23 cellular contexts compared by ENCODE assay signal in the genomic region with DNA sequence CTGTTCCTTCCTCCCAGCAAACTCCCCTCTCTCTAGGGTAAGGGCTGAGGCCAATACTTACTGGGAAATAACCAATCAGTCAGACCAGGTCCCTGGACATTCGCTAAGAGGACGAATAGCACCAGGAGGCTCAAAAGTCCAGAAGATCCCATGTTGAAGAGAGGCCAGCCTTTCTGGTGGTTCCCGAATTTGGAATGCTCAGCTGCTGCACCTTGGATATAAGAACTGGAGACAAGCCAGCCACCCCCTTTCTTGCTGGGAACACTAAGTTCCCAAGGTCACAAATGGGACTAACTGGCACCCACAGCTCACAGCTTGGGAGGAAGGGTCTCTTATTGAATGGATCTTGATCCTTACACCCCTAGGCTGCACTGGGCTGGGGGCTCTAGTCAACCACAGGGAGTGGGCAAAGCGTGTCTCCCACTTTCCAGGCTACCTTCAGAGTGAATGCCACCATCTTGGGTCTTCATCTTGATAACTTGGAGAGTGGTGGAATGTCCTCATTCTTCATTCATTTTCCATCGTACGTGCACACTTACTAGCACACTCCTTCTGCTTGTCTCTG. TPM values are rescaled to one million over a fixed set of nuclear protein-coding genes. Genes with fewer than 3 reads are reported as not detected.
DNase-seq lines count a peak whose midpoint lies in the region; ATAC-seq and TF ChIP-seq lines count a peak whose summit lies in the region.
"Had no signal": no experiment of that assay in that cellular context is flagged by ENCODE, and none has a peak within 500 bp of the region (broad histone marks: within the 10 kb centered on the region; RNA-seq: fewer than 3 reads in every experiment).

A gene (minus strand): TSS at position 196 of the 565 bp plus-strand sequence. CDS start 44 bp downstream, at position 152.

- H3K4me3 Mint-ChIP-seq in nephron progenitor cell (no peak within 1 kb of the TSS), type B pancreatic cell (no peak within 1 kb of the TSS)
- H3K4me3 Mint-ChIP-seq: CD4-positive, alpha-beta T cell; CD8-positive, alpha-beta memory T cell; HFFc6 had no signal

- TF ChIP-seq POLR2A in esophagus muscularis mucosa (IDR thresholded peaks at IDR 0.05; ENCODE audit: low read depth): no peak

- H3K27me3 Mint-ChIP-seq in nephron progenitor cell (ENCODE audit: low read depth, poor library complexity): peaks cover 25% of the 10 kb centered on the region
- peaks cover 64% of the 10 kb centered on the region for H3K27me3 Mint-ChIP-seq in type B pancreatic cell

- no peaks in the 10 kb centered on the region for H3K79me2 ChIP-seq in Loucy (ENCODE audit: insufficient read depth, low read length)

- no peak within 1 kb of the TSS for H3K9ac ChIP-seq in Loucy (ENCODE audit: low read depth, low read length, poor library complexity, severe bottlenecking)
- H3K9ac ChIP-seq: BLaER1 treated with 17β-estradiol and CSF1 and Interleukin-3, amounts not matched to agents 10 nM and 100 nM; GM23248 had no signal

- no peak for TF ChIP-seq EP300 in esophagus muscularis mucosa (IDR thresholded peaks at IDR 0.05)

- H3K4me1 Mint-ChIP-seq in nephron progenitor cell: no peaks in the 10 kb centered on the region
- H3K4me1 Mint-ChIP-seq in type B pancreatic cell (ENCODE audit: unreplicated experiment): no peaks in the 10 kb centered on the region
- H3K4me1 Mint-ChIP-seq: CD14-positive monocyte; CD8-positive, alpha-beta memory T cell had no signal

- no peaks in the 10 kb centered on the region for H3F3A ChIP-seq in Loucy (ENCODE audit: low read depth)

- H4K20me1 ChIP-seq in Loucy (ENCODE audit: insufficient read depth, low read length, poor library complexity, severe bottlenecking): no peaks in the 10 kb centered on the region
- H4K20me1 ChIP-seq: BLaER1 treated with 17β-estradiol and CSF1 and Interleukin-3, amounts not matched to agents 10 nM and 100 nM had no signal

- POLR2A ChIA-PET in GM10248 (lab: Yijun Ruan, JAX): no interaction called here

- H3K36me3 ChIP-seq in Loucy (ENCODE audit: insufficient read depth, low read length): no peaks in the 10 kb centered on the region
- H3K36me3 ChIP-seq in esophagus muscularis mucosa: no peaks in the 10 kb centered on the region
- H3K36me3 ChIP-seq: BE2C; BLaER1 treated with 17β-estradiol and CSF1 and Interleukin-3, amounts not matched to agents 10 nM and 100 nM; HAP-1 had no signal

- TF ChIP-seq CTCF in Loucy (conservative IDR thresholded peaks at IDR 0.05; ENCODE audit: low read length) (no peak), esophagus muscularis mucosa (IDR thresholded peaks at IDR 0.05) (no peak), nephron progenitor cell (IDR thresholded peaks at IDR 0.05) (no peak), type B pancreatic cell (conservative IDR thresholded peaks at IDR 0.05) (no peak), GM10248 (IDR thresholded peaks at IDR 0.05; ENCODE audit: control extremely low read depth, extremely low read depth, low read depth, missing control alignments) (no peak)

- H3K9me3 Mint-ChIP-seq in nephron progenitor cell: no peaks in the 10 kb centered on the region
- peaks cover 5% of the 10 kb centered on the region for H3K9me3 Mint-ChIP-seq in type B pancreatic cell
- H3K9me3 Mint-ChIP-seq: HFFc6 had no signal

- CTCF ChIA-PET in GM10248 (lab: Yijun Ruan, JAX): no interaction called here

- peak; percentile 83 for DNase-seq in esophagus muscularis mucosa (ENCODE audit: extremely low spot score)
- DNase-seq in nephron progenitor cell: no peak
- no peak for DNase-seq in type B pancreatic cell (ENCODE audit: extremely low spot score, unreplicated experiment)
- no peak for DNase-seq in NCI-H1417 (lab: John Stamatoyannopoulos, UW)
- no peak for DNase-seq in GM10248 (ENCODE audit: extremely low spot score)
- DNase-seq: 8988T; ACHN; AML-193; BE2C; CD4-positive, alpha-beta T cell; CD8-positive, alpha-beta memory T cell; DMS 273 treated with DMSO at 0.1 percent for 48 hours; DMS79; EL; GDM1; HFFc6 had no signal

- no peaks in the 10 kb centered on the region for H3K9me2 ChIP-seq in Loucy (replicated peaks; ENCODE audit: low read depth, low read length)

- no peaks in the 10 kb centered on the region for H3K27me3 ChIP-seq in Loucy (ENCODE audit: insufficient read depth, low read length, poor library complexity, severe bottlenecking)
- peaks cover 0 to 7% (median 0%) of the 10 kb centered on the region in 4 donors for H3K27me3 ChIP-seq in esophagus muscularis mucosa
- H3K27me3 ChIP-seq: BE2C; BLaER1 treated with 17β-estradiol and CSF1 and Interleukin-3, amounts not matched to agents 10 nM and 100 nM had no signal

- no peak within 1 kb of the TSS for H3K4me3 ChIP-seq in Loucy (ENCODE audit: low read length, poor library complexity, severe bottlenecking)
- no peak within 1 kb of the TSS for H3K4me3 ChIP-seq in esophagus muscularis mucosa
- H3K4me3 ChIP-seq: A549; BLaER1 treated with 17β-estradiol and CSF1 and Interleukin-3, amounts not matched to agents 10 nM and 100 nM; GM23248; HAP-1 had no signal

- H2AFZ ChIP-seq in Loucy (ENCODE audit: low read length): peak within 1 kb of the TSS; percentile 0; the same call in 1 of the 2 replicates
- H2AFZ ChIP-seq: GM23248 had no signal

- H3K9me3 ChIP-seq in Loucy (ENCODE audit: insufficient read depth, low read depth, low read length): no peaks in the 10 kb centered on the region
- H3K9me3 ChIP-seq in esophagus muscularis mucosa: peaks cover 0 to 5% (median 0%) of the 10 kb centered on the region in 4 donors
- H3K9me3 ChIP-seq: A549, BE2C, HAP-1 had no signal

- H3K36me3 Mint-ChIP-seq in nephron progenitor cell (ENCODE audit: low read depth): no peaks in the 10 kb centered on the region
- peaks cover 4% of the 10 kb centered on the region for H3K36me3 Mint-ChIP-seq in type B pancreatic cell
- H3K36me3 Mint-ChIP-seq: CD14-positive monocyte; CD8-positive, alpha-beta memory T cell had no signal

- H3K4me1 ChIP-seq in Loucy (ENCODE audit: insufficient read depth, low read length, poor library complexity, severe bottlenecking) (no peaks in the 10 kb centered on the region), esophagus muscularis mucosa (no peaks in the 10 kb centered on the region)
- H3K4me1 ChIP-seq: A549; BE2C; BLaER1 treated with 17β-estradiol and CSF1 and Interleukin-3, amounts not matched to agents 10 nM and 100 nM; HAP-1 had no signal

- peak within 1 kb of the TSS; percentile 26 for H3K27ac Mint-ChIP-seq in nephron progenitor cell
- H3K27ac Mint-ChIP-seq in type B pancreatic cell: peak within 1 kb of the TSS; percentile 57
- H3K27ac Mint-ChIP-seq: CD4-positive, alpha-beta T cell; CD8-positive, alpha-beta memory T cell; HFFc6 had no signal

- WGBS in esophagus muscularis mucosa: 85% methylated on average over 4 of the region's 6 CpGs

- intact Hi-C loops in esophagus muscularis mucosa (cut with DNase I): loop anchor here (5.0 kb wide), 1 partner anchor 225 kb away; no protein-coding TSS in a partner anchor

- ATAC-seq in HG02798 (IDR thresholded peaks at IDR 0.05; ENCODE audit: poor library complexity, unreplicated experiment): no peak
- ATAC-seq: A549 had no signal

- no peak within 1 kb of the TSS for H3K27ac ChIP-seq in esophagus muscularis mucosa (replicated peaks in 1 of 4)
- H3K27ac ChIP-seq: A549; BLaER1 treated with 17β-estradiol and CSF1 and Interleukin-3, amounts not matched to agents 10 nM and 100 nM; GM23248 had no signal

- no peak within 1 kb of the TSS for H3K4me2 ChIP-seq in Loucy (ENCODE audit: low read depth, low read length, poor library complexity, severe bottlenecking)
- H3K4me2 ChIP-seq: A549; BLaER1 treated with 17β-estradiol and CSF1 and Interleukin-3, amounts not matched to agents 10 nM and 100 nM had no signal

RNA-seq across cellular contexts. Expression of the gene that starts here (rescaled TPM):
- total RNA-seq in esophagus muscularis mucosa (not detected), type B pancreatic cell (ENCODE audit: low replicate concordance) (0.24 TPM in 1 of 2 replicates, not detected in the other)
- total RNA-seq: CD4-positive, alpha-beta T cell; CD8-positive, alpha-beta memory T cell; GM23248; HFFc6 had no signal

Comparison
In these comparisons a context has a peak if more than half of its experiments do, and no peak if none do; other contexts are left out.
1. Peak in DNase-seq in esophagus muscularis mucosa; RNA of the gene not detected or under 1 TPM.